Comparison of ENCODE assay signal across 28 cellular contexts in genomic region chr16:19755268-19755667, GRCh38. TPM values are rescaled to one million over a fixed set of nuclear protein-coding genes. Genes with fewer than 3 reads are reported as not detected.
DNase-seq lines count a peak whose midpoint lies in the region; ATAC-seq, FAIRE-seq and TF ChIP-seq lines count a peak whose summit lies in the region.
"Had no signal": no experiment of that assay in that cellular context is flagged by ENCODE, and none has a peak within 500 bp of the region (broad histone marks: within the 10 kb centered on the region; RNA-seq: fewer than 3 reads in every experiment).

No MANE protein-coding gene starts in this region.

- BruUV-seq in PC-3 (replicated peaks; lab: Mats Ljungman, UMichigan) = no TSS peak

- H3K36me3 Mint-ChIP-seq in astrocyte (ENCODE audit: low read depth, unreplicated experiment) (no peaks in the 10 kb centered on the region), chondrocyte (ENCODE audit: low read depth) (no peaks in the 10 kb centered on the region)
- H3K36me3 Mint-ChIP-seq: CD8-positive, alpha-beta memory T cell; stimulated activated memory B cell treated with anti-CD40 and anti-IgM and Interleukin-4, amounts not matched to agents 10 μg/mL and 1 μg/mL and 100 μg/mL, for 72 hours had no signal

- POLR2A ChIA-PET in PC-3 (lab: Charles Lee; ENCODE audit: unreplicated experiment) = no interaction called here

- no peaks in the 10 kb centered on the region for H4K20me1 ChIP-seq in PC-3 (ENCODE audit: low read length)
- no peaks in the 10 kb centered on the region for H4K20me1 ChIP-seq in astrocyte (ENCODE audit: insufficient read depth, low read length)

- H3K4me1 ChIP-seq in PC-3 (ENCODE audit: insufficient read depth, low read length) = peaks cover 25% of the 10 kb centered on the region
- H3K4me1 ChIP-seq in astrocyte (ENCODE audit: insufficient read depth, low read length) = peaks cover 25% of the 10 kb centered on the region
- peaks cover 0 to 45% (median 0%) of the 10 kb centered on the region in 5 donors for H3K4me1 ChIP-seq in subcutaneous abdominal adipose tissue (ENCODE audit: control insufficient read depth in 5 of 5, insufficient read depth in 5 of 5, low read length in 5 of 5)
- H3K4me1 ChIP-seq: neural progenitor cell had no signal

- no peak overlapping the region for H3K4me3 Mint-ChIP-seq in astrocyte (ENCODE audit: unreplicated experiment)
- H3K4me3 Mint-ChIP-seq in chondrocyte (ENCODE audit: unreplicated experiment) = no peak overlapping the region
- H3K4me3 Mint-ChIP-seq: CD8-positive, alpha-beta memory T cell; neural progenitor cell; stimulated activated memory B cell treated with anti-CD40 and anti-IgM and Interleukin-4, amounts not matched to agents 10 μg/mL and 1 μg/mL and 100 μg/mL, for 72 hours had no signal

- peaks cover 4% of the 10 kb centered on the region for H3F3A ChIP-seq in PC-3 (ENCODE audit: low read length, unreplicated experiment)

- H3K27me3 ChIP-seq in PC-3 (ENCODE audit: low read length) (no peaks in the 10 kb centered on the region), astrocyte (ENCODE audit: insufficient read depth, low read length) (no peaks in the 10 kb centered on the region), subcutaneous abdominal adipose tissue (ENCODE audit: control insufficient read depth in 5 of 5, insufficient read depth in 4 of 5, low read length in 5 of 5) (no peaks in the 10 kb centered on the region)
- H3K27me3 ChIP-seq: left lung, neural progenitor cell, tibial artery had no signal

- no peaks in the 10 kb centered on the region for H3K79me2 ChIP-seq in PC-3 (ENCODE audit: low read length)
- H3K79me2 ChIP-seq in astrocyte (ENCODE audit: insufficient read depth, low read length) = no peaks in the 10 kb centered on the region

- H3K36me3 ChIP-seq in PC-3 (ENCODE audit: low read depth, low read length) (no peaks in the 10 kb centered on the region), astrocyte (ENCODE audit: insufficient read depth, low read length) (no peaks in the 10 kb centered on the region), subcutaneous abdominal adipose tissue (ENCODE audit: control insufficient read depth in 5 of 5, insufficient read depth in 5 of 5, low read length in 5 of 5) (no peaks in the 10 kb centered on the region)
- H3K36me3 ChIP-seq: left lung, neural progenitor cell, prostate gland, tibial artery had no signal

- no peak for TF ChIP-seq CTCF in PC-3 (conservative IDR thresholded peaks at IDR 0.05; ENCODE audit: low read depth, low read length)
- TF ChIP-seq CTCF in astrocyte (IDR thresholded peaks at IDR 0.05; ENCODE audit: insufficient read depth, low read depth, low read length) = no peak
- TF ChIP-seq CTCF in chondrocyte (IDR thresholded peaks at IDR 0.05) = no peak

- H2AFZ ChIP-seq in PC-3 (ENCODE audit: low read length) = no peak overlapping the region
- no peak overlapping the region for H2AFZ ChIP-seq in astrocyte (ENCODE audit: low read depth, low read length)
- H2AFZ ChIP-seq: neural progenitor cell had no signal

- no peak overlapping the region for H3K9ac ChIP-seq in PC-3 (ENCODE audit: low read length)
- H3K9ac ChIP-seq in astrocyte (ENCODE audit: low read length) = no peak overlapping the region
- H3K9ac ChIP-seq in subcutaneous abdominal adipose tissue (ENCODE audit: low read length in 5 of 5) = no peak overlapping the region
- H3K9ac ChIP-seq: neural progenitor cell had no signal

- H3K27ac Mint-ChIP-seq in astrocyte (ENCODE audit: unreplicated experiment) = no peak overlapping the region
- H3K27ac Mint-ChIP-seq in chondrocyte (ENCODE audit: unreplicated experiment) = no peak overlapping the region
- H3K27ac Mint-ChIP-seq: neural progenitor cell; stimulated activated memory B cell treated with anti-CD40 and anti-IgM and Interleukin-4, amounts not matched to agents 10 μg/mL and 1 μg/mL and 100 μg/mL, for 72 hours had no signal

- H3K4me3 ChIP-seq in PC-3 (ENCODE audit: low read length) = no peak overlapping the region
- H3K4me3 ChIP-seq in astrocyte (ENCODE audit: insufficient read depth, low read depth, low read length) = no peak overlapping the region
- H3K4me3 ChIP-seq in subcutaneous abdominal adipose tissue (ENCODE audit: low read depth in 1 of 5, low read length in 5 of 5) = no peak overlapping the region
- H3K4me3 ChIP-seq: GM12878, left lung, mucosa of descending colon, neural progenitor cell, prostate gland, smooth muscle cell, tibial artery had no signal

- H3K4me2 ChIP-seq in PC-3 (ENCODE audit: low read length) (0 out of 2 replicates have a peak overlapping the region, but pooled peaks have one; percentile 72), astrocyte (ENCODE audit: low read length) (peak overlapping the region; percentile 34)
- H3K4me2 ChIP-seq: neural progenitor cell, smooth muscle cell had no signal

- H3K9me2 ChIP-seq in PC-3 (replicated peaks; ENCODE audit: low read length) = no peaks in the 10 kb centered on the region

- intact Hi-C loops in PC-3 (cut with micrococcal nuclease) = no loop called here

- CTCF ChIA-PET in PC-3 (lab: Charles Lee) = no interaction called here

- ATAC-seq in PC-3 (no peak), HG02870 (IDR thresholded peaks at IDR 0.05; ENCODE audit: unreplicated experiment) (no peak)
- ATAC-seq: GM12878; left lung; mucosa of descending colon; stimulated activated memory B cell treated with anti-CD40 and anti-IgM and Interleukin-4, amounts not matched to agents 10 μg/mL and 1 μg/mL and 100 μg/mL, for 72 hours had no signal

- H3K9me3 ChIP-seq in PC-3 (ENCODE audit: low read length) (no peaks in the 10 kb centered on the region), astrocyte (ENCODE audit: insufficient read depth, low read depth, low read length) (no peaks in the 10 kb centered on the region), subcutaneous abdominal adipose tissue (ENCODE audit: control insufficient read depth in 5 of 5, low read length in 5 of 5) (no peaks in the 10 kb centered on the region)
- H3K9me3 ChIP-seq: left lung, mucosa of descending colon, prostate gland, tibial artery had no signal

- no peaks in the 10 kb centered on the region for H3K9me3 Mint-ChIP-seq in astrocyte (ENCODE audit: unreplicated experiment)
- no peaks in the 10 kb centered on the region for H3K9me3 Mint-ChIP-seq in chondrocyte (ENCODE audit: low read depth)
- H3K9me3 Mint-ChIP-seq: CD8-positive, alpha-beta memory T cell; HFFc6; neural progenitor cell; stimulated activated memory B cell treated with anti-CD40 and anti-IgM and Interleukin-4, amounts not matched to agents 10 μg/mL and 1 μg/mL and 100 μg/mL, for 72 hours had no signal

- H3K27me3 Mint-ChIP-seq in astrocyte (ENCODE audit: low read depth, unreplicated experiment) (no peaks in the 10 kb centered on the region), chondrocyte (ENCODE audit: low read depth) (no peaks in the 10 kb centered on the region)
- H3K27me3 Mint-ChIP-seq: stimulated activated memory B cell treated with anti-CD40 and anti-IgM and Interleukin-4, amounts not matched to agents 10 μg/mL and 1 μg/mL and 100 μg/mL, for 72 hours had no signal

- peaks cover 12% of the 10 kb centered on the region for H3K4me1 Mint-ChIP-seq in astrocyte (ENCODE audit: low read depth, unreplicated experiment)
- H3K4me1 Mint-ChIP-seq in chondrocyte (ENCODE audit: low read depth) = peaks cover 12% of the 10 kb centered on the region
- H3K4me1 Mint-ChIP-seq: CD8-positive, alpha-beta memory T cell; stimulated activated memory B cell treated with anti-CD40 and anti-IgM and Interleukin-4, amounts not matched to agents 10 μg/mL and 1 μg/mL and 100 μg/mL, for 72 hours had no signal

- DNase-seq in PC-3 (no peak), astrocyte (ENCODE audit: low read depth) (no peak), iPS-NIHi7 (ENCODE audit: extremely low spot score) (peak; percentile 22), HT-29 (ENCODE audit: low spot score) (no peak), chondrocyte (ENCODE audit: low spot score) (no peak)
- DNase-seq: activated naive CD4-positive, alpha-beta T cell treated with anti-CD3 and anti-CD28 coated beads, Interleukin-2, amount 50 U/mL, for 16 hours; activated T-cell treated with anti-CD3 and anti-CD28 coated beads, Interleukin-2, amount 50 U/mL, for 48 hours; AML-193; CD8-positive, alpha-beta memory T cell; DMS79; effector CD8-positive, alpha-beta T cell; glutamatergic neuron; HFFc6; left lung; mucosa of descending colon; NCI-H1048; NCI-H1930; NCI-H774; SHP77 treated with DMSO at 0.1 percent for 48 hours; tibial artery had no signal

- peak overlapping the region; percentile 60 for H3K27ac ChIP-seq in PC-3 (ENCODE audit: low read length)
- H3K27ac ChIP-seq in astrocyte (ENCODE audit: low read depth, low read length) = no peak overlapping the region
- peak overlapping the region; percentile 52 for H3K27ac ChIP-seq in subcutaneous abdominal adipose tissue (ENCODE audit: low read depth, low read length)
- H3K27ac ChIP-seq: left lung, neural progenitor cell, tibial artery had no signal

- no peak for FAIRE-seq in astrocyte (lab: Jason Lieb, UNC)
- FAIRE-seq: GM12878, TTC549 had no signal

RNA-seq across cellular contexts. Expression of gene IQCK, which starts 37.2 kb away (rescaled TPM):
- total RNA-seq in PC-3 (2014; rRNA removed) (3.3 and 8.9 TPM in 2 replicates), astrocyte (5.9 and 7.9 TPM in 2 replicates), chondrocyte (2.6 to 8.9 TPM (median 3.8 TPM) in 3 replicates)
- 4.3 and 5.7 TPM in 2 replicates for total RNA-seq in HT-29 (2014; rRNA removed; shearing (Covaris generic))

RNA-seq across cellular contexts. Expression of gene KNOP1, which starts 37.2 kb away (rescaled TPM):
- total RNA-seq in PC-3 (2014; rRNA removed) (13.6 and 18.8 TPM in 2 replicates), astrocyte (22.7 and 22.9 TPM in 2 replicates), chondrocyte (20.0 to 24.7 TPM (median 20.4 TPM) in 3 replicates)
- 17.0 and 19.2 TPM in 2 replicates for total RNA-seq in HT-29 (2014; rRNA removed; shearing (Covaris generic))
